ENCODE assay signal across 1 cellular context in genomic region chr15:40852529-40852928, GRCh38.
A peak's percentile ranks its signal among the peaks of the same experiment; 100 is the strongest.
TF ChIP-seq lines count a peak whose summit lies in the region.

No MANE protein-coding gene starts in this region.

TF ChIP-seq in HepG2, 621 proteins besides CTCF, POLR2A, EP300 and RAD21:
- TF ChIP-seq SALL2 (CRISPR knock-in tag; IDR thresholded peaks at IDR 0.05) (no peak), ZNF510 (CRISPR knock-in tag; IDR thresholded peaks at IDR 0.05; ENCODE audit: low read depth) (no peak), ZNF770 (CRISPR knock-in tag; IDR thresholded peaks at IDR 0.05) (peak; percentile 70), BRCA1 (CRISPR knock-in tag; IDR thresholded peaks at IDR 0.05) (no peak)
